In the genomic region with DNA sequence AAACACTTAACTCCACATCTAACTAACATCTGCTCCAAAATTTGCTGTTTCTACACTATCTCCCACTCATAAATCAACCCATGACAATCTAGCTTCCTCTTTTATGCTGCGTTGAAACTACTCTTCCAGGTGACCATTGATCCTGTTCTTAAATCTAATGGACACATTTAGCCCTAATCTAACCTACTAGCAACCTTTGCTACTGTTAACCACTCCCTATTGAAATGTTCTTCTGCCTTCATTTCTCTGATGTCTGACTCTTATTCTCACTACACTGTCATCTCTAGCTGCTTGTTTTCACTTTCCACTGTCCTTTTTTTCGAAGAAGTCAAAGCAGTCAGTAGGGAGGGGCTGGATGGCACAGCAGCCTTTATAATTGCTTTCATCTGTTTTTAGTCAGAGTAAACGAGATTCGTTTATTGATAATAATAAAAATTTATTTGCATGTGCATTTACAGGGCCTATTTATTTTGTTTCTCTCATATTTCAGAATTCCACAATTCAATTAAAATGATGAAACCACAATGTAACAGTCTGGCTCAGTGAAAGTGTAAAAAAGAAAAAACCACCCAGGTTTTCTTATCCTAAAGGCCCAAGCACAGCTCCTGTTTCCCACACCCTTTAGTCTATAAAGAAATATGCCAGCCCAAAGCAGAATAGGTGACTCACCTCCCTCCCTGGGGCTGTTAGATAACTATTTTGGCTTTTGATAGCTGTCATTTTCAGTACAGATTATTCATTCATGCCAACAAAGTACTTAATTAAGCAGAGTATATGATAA, we compare ENCODE assay signal across 8 cellular contexts. TPM values are rescaled to one million over a fixed set of nuclear protein-coding genes. Genes with fewer than 3 reads are reported as not detected.
DNase-seq lines count a peak whose midpoint lies in the region; ATAC-seq, FAIRE-seq and TF ChIP-seq lines count a peak whose summit lies in the region.

No MANE protein-coding gene starts in this region.

- H3K36me3 ChIP-seq in suprapubic skin: no peaks in the 10 kb centered on the region

- peak; percentile 10 for DNase-seq in AG09319 (ENCODE audit: extremely low read depth, low read depth)
- DNase-seq in RPMI8226: peak; percentile 57
- DNase-seq in epithelial cell of esophagus (ENCODE audit: low read depth): peak; percentile 51
- DNase-seq in COLO668 (lab: John Stamatoyannopoulos, UW; ENCODE audit: unreplicated experiment): no peak
- DNase-seq in frontal cortex (ENCODE audit: low spot score in 2 of 2): no peak
- no peak for DNase-seq in suprapubic skin (ENCODE audit: low spot score in 2 of 2)

- H3K27me3 ChIP-seq in suprapubic skin: no peaks in the 10 kb centered on the region

- TF ChIP-seq CTCF in AG09319 (IDR thresholded peaks at IDR 0.05; ENCODE audit: low read depth, low read length) (no peak), epithelial cell of esophagus (IDR thresholded peaks at IDR 0.05; ENCODE audit: insufficient read depth, low read depth, low read length, missing control alignments) (no peak), suprapubic skin (IDR thresholded peaks at IDR 0.05) (no peak)

- peak; percentile 80 for ATAC-seq in GM18870 (IDR thresholded peaks at IDR 0.05; ENCODE audit: unreplicated experiment)
- ATAC-seq in HG03045 (IDR thresholded peaks at IDR 0.05; ENCODE audit: unreplicated experiment): peak; percentile 84

- peaks cover 28% of the 10 kb centered on the region for H3K4me1 ChIP-seq in suprapubic skin

- 16% methylated on average over 4 of the region's 4 CpGs for WGBS in suprapubic skin

- FAIRE-seq in frontal cortex (lab: Jason Lieb, UNC): no peak

- no peak for TF ChIP-seq EP300 in suprapubic skin (IDR thresholded peaks at IDR 0.05)

- no peaks in the 10 kb centered on the region for H3K9me3 ChIP-seq in suprapubic skin

- TF ChIP-seq POLR2A in suprapubic skin (IDR thresholded peaks at IDR 0.05): no peak

- no peak overlapping the region for H3K4me3 ChIP-seq in epithelial cell of esophagus (ENCODE audit: low read length)
- no peak overlapping the region for H3K4me3 ChIP-seq in suprapubic skin

- H3K27ac ChIP-seq in suprapubic skin: no peak overlapping the region

RNA-seq across cellular contexts. Expression of a gene that starts 44.9 kb away (rescaled TPM):
- total RNA-seq in frontal cortex: 248 TPM
- total RNA-seq in suprapubic skin: 10 to 100 TPM; 31.8 to 97.3 (median 74.5) TPM

Comparison
In these comparisons a context has a peak if more than half of its experiments do, and no peak if none do; other contexts are left out.
1. DNase-seq: peak in AG09319 (single experiment), RPMI8226 (single experiment) and epithelial cell of esophagus (single experiment); none in COLO668 (single experiment), frontal cortex (0 of 2) and suprapubic skin (0 of 2).